ENCODE assay signal across 8 cellular contexts in the genomic region with DNA sequence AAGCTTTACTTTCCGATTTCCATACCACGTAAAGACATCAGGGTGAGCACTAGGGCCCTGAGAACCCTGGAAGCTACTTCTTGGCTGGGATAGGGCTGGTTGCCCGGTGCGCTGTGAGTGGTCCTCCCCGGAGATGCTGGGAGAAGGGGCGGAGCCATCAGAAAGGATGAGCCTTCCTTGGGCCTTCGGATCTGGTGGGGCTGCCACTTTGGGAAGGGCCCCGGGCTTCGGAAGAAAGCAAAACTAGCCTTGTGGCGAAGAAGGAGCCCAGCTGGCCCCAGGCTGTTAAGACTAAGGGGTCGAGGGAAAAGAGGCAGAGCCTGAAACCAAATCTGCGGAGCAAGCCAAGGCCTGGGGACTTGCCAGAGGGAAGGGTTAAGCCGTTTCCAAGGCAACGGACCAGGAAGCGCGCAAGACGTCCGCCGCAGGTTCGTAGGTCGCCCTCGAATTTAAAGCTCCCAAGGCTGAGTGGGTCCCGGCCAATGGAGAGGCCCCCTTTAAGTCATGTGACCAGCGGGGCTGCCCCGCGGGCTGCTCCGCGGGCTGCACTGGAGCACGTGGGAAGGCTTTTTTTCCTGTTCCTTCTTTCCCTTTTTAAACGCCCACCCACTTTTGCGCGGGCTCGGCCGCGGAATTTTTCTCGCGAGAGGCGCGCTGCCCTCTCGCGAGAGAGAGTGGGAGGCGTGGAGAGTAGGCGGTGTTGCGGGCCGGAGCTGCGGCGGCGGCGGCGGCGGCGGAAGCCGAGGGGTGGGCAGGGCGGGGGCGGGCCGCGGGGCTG. TPM values are rescaled to one million over a fixed set of nuclear protein-coding genes. Genes with fewer than 3 reads are reported as not detected.
DNase-seq lines count a peak whose midpoint lies in the region; ATAC-seq and TF ChIP-seq lines count a peak whose summit lies in the region.

No MANE protein-coding gene starts in this region.

- intact Hi-C loops in prostate gland (cut with DNase I) = no loop called here

- DNase-seq in NCI-H1694 (lab: John Stamatoyannopoulos, UW) (peak; percentile 89), T-helper 17 cell (peak; percentile 82 to 92 (median 90)), anterior cingulate cortex (lab: John Stamatoyannopoulos, UW) (peak; percentile 90 to 99 (median 97)), right atrium auricular region (ENCODE audit: low spot score) (peak; percentile 97), prostate gland (ENCODE audit: low spot score) (peak; percentile 85)

- H3K27me3 ChIP-seq in right atrium auricular region (no peaks in the 10 kb centered on the region), prostate gland (replicated peaks; ENCODE audit: insufficient read depth) (no peaks in the 10 kb centered on the region)

- TF ChIP-seq CTCF in right atrium auricular region (IDR thresholded peaks at IDR 0.05) (no peak), prostate gland (IDR thresholded peaks at IDR 0.05) (no peak)

- peak overlapping the region; percentile 100 for H3K27ac Mint-ChIP-seq in T-helper 17 cell

- peaks cover 0 to 22% of the 10 kb centered on the region in 2 donors for H3K4me1 ChIP-seq in right atrium auricular region
- no peaks in the 10 kb centered on the region for H3K4me1 ChIP-seq in prostate gland (replicated peaks)
- no peaks in the 10 kb centered on the region for H3K4me1 ChIP-seq in urinary bladder (ENCODE audit: insufficient read depth)

- peak; percentile 87 for ATAC-seq in GM18498 (IDR thresholded peaks at IDR 0.05; ENCODE audit: unreplicated experiment)
- peak; percentile 82 for ATAC-seq in HG02885 (IDR thresholded peaks at IDR 0.05; ENCODE audit: poor library complexity, unreplicated experiment)
- ATAC-seq in T-helper 17 cell = peak; percentile 93

- no peaks in the 10 kb centered on the region for H3K27me3 Mint-ChIP-seq in T-helper 17 cell

- H3K9me3 ChIP-seq in T-helper 17 cell (ENCODE audit: control insufficient read depth, low read length, poor library complexity, severe bottlenecking) = no peaks in the 10 kb centered on the region
- H3K9me3 ChIP-seq in right atrium auricular region = no peaks in the 10 kb centered on the region
- no peaks in the 10 kb centered on the region for H3K9me3 ChIP-seq in prostate gland

- H3K36me3 ChIP-seq in right atrium auricular region = no peaks in the 10 kb centered on the region
- no peaks in the 10 kb centered on the region for H3K36me3 ChIP-seq in prostate gland
- H3K36me3 ChIP-seq in urinary bladder (ENCODE audit: insufficient read depth) = no peaks in the 10 kb centered on the region

- H3K4me3 ChIP-seq in right atrium auricular region (peak overlapping the region; percentile 94 to 96), prostate gland (peak overlapping the region; percentile 81 to 91), urinary bladder (ENCODE audit: low read depth, low read length) (peak overlapping the region; percentile 86)

- H3K27ac ChIP-seq in right atrium auricular region (peak overlapping the region; percentile 87 to 91), prostate gland (peak overlapping the region; percentile 82 to 87), urinary bladder (ENCODE audit: low read depth) (peak overlapping the region; percentile 27)

- H3K4me3 Mint-ChIP-seq in T-helper 17 cell = peak overlapping the region; percentile 98

- TF ChIP-seq POLR2A in prostate gland (IDR thresholded peaks at IDR 0.05) = no peak

- no peaks in the 10 kb centered on the region for H3K36me3 Mint-ChIP-seq in T-helper 17 cell (ENCODE audit: low read depth)

- peaks cover 47% of the 10 kb centered on the region for H3K4me1 Mint-ChIP-seq in T-helper 17 cell

- WGBS in prostate gland = 3% methylated on average over 42 of the region's 57 CpGs
- 2% methylated on average over 57 of the region's 57 CpGs for WGBS in urinary bladder

RNA-seq across cellular contexts. Expression of a gene that starts 0.4 kb away (rescaled TPM):
- total RNA-seq in T-helper 17 cell (10 to 100 TPM; 24.1 to 24.9 TPM), right atrium auricular region (10 to 100 TPM; 24.2 to 30.4 TPM), prostate gland (10 to 100 TPM; 20.8 to 36.1 TPM), urinary bladder (59.2 TPM)
- 18.2 TPM for polyA plus RNA-seq in urinary bladder

Comparison
In these comparisons a context has a peak if more than half of its experiments do, and no peak if none do; other contexts are left out.
1. Peak in every context shown above with its lines: DNase-seq, ATAC-seq, H3K4me3 ChIP-seq and H3K27ac ChIP-seq.
2. H3K27ac ChIP-seq: peak in every context shown above with its lines; median percentile 89 in right atrium auricular region; 84 in prostate gland; 27 in urinary bladder.